14 cellular contexts compared by ENCODE assay signal in the genomic region with DNA sequence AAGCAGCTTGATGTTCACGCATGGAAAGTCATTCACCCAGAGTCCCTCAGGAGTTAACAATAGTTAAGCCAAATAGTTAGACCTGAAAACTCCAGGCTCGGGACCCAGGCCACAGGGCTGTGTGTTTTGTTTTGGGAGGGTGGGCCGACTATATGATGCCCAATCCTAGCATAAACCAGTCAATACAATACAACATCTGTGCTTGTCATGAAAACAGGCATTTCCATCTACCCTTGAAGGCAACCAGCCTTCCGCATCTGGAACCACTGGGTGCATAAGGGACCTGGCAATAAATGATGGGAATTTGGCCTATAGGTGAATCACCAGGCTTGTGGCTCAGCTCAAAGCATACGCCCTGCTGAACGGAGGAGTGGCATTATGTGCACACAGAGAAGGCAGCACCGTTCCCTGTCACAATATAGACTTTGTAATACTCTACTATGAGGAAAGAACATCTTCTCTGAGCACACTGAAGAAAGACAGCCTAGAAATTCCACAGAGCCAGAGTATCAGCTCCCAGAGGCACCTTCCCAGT.
DNase-seq lines count a peak whose midpoint lies in the region; ATAC-seq, FAIRE-seq and TF ChIP-seq lines count a peak whose summit lies in the region.
"Had no signal": no experiment of that assay in that cellular context is flagged by ENCODE, and none has a peak within 500 bp of the region (broad histone marks: within the 10 kb centered on the region; RNA-seq: fewer than 3 reads in every experiment).

No MANE protein-coding gene starts in this region.

- H3K4me1 Mint-ChIP-seq in activated CD4-positive, alpha-beta T cell treated with anti-CD3 and anti-CD28 coated beads for 36 hours: peaks cover 80% of the 10 kb centered on the region

- H3K4me2 ChIP-seq in fibroblast of lung (ENCODE audit: extremely low read depth, insufficient read depth, low read length): peak overlapping the region; percentile 66

- TF ChIP-seq CTCF in fibroblast of lung (conservative IDR thresholded peaks at IDR 0.05 in 1 of 2, IDR thresholded peaks at IDR 0.05 in 1 of 2; ENCODE audit: low read depth in 1 of 2, low read length in 2 of 2): no peak

- no peaks in the 10 kb centered on the region for H3K79me2 ChIP-seq in fibroblast of lung (ENCODE audit: control insufficient read depth, insufficient read depth, low read length)

- no peak for DNase-seq in activated CD4-positive, alpha-beta T cell treated with anti-CD3 and anti-CD28 coated beads for 36 hours
- no peak for DNase-seq in activated CD4-positive, alpha-beta T cell treated with anti-CD3 and anti-CD28 coated beads, Interleukin-2, amount 50 U/mL, for 4 hours
- peak; percentile 75 for DNase-seq in SW480 (ENCODE audit: low spot score)
- peak; percentile 56 to 62 for DNase-seq in fibroblast of lung (ENCODE audit: low read depth in 2 of 2)
- DNase-seq in small intestine: peak; percentile 56
- DNase-seq in COLO668 (lab: John Stamatoyannopoulos, UW; ENCODE audit: unreplicated experiment): no peak
- DNase-seq: activated CD4-positive, CD25-positive, alpha-beta regulatory T cell; heart right ventricle; KG1; stimulated activated CD4-positive, alpha-beta T cell treated with anti-CD3 and anti-CD28 coated beads, Interleukin-2, amount 100 ng/mL, for 24 hours; tibial artery had no signal

- intact Hi-C loops in activated CD4-positive, alpha-beta T cell treated with anti-CD3 and anti-CD28 coated beads for 36 hours (cut with DNase I, micrococcal nuclease): loop anchor here (1.0 to 5.0 kb wide), 2 partner anchors 79 to 109 kb away; no protein-coding TSS in a partner anchor

- H3K9me3 ChIP-seq in fibroblast of lung (ENCODE audit: control insufficient read depth, insufficient read depth, low read depth, low read length): no peaks in the 10 kb centered on the region
- no peaks in the 10 kb centered on the region for H3K9me3 ChIP-seq in small intestine (ENCODE audit: control insufficient read depth, low read depth)
- H3K9me3 ChIP-seq: heart right ventricle, tibial artery had no signal

- H3K9ac ChIP-seq in fibroblast of lung (ENCODE audit: insufficient read depth, low read length): no peak overlapping the region

- H3K4me1 ChIP-seq in fibroblast of lung (ENCODE audit: control insufficient read depth, extremely low read depth, insufficient read depth, low read length) (peaks cover 19% of the 10 kb centered on the region), small intestine (ENCODE audit: control insufficient read depth in 2 of 2, insufficient read depth in 1 of 2, low read depth in 1 of 2, low read length in 1 of 2) (peaks cover 3 to 11% of the 10 kb centered on the region in 2 donors)

- H3K4me3 Mint-ChIP-seq in activated CD4-positive, alpha-beta T cell treated with anti-CD3 and anti-CD28 coated beads for 36 hours: no peak overlapping the region
- H3K4me3 Mint-ChIP-seq: nephron had no signal

- H3K36me3 ChIP-seq in fibroblast of lung (ENCODE audit: control insufficient read depth, insufficient read depth, low read length) (no peaks in the 10 kb centered on the region), small intestine (ENCODE audit: control insufficient read depth in 2 of 2, insufficient read depth in 2 of 2, low read length in 2 of 2) (no peaks in the 10 kb centered on the region)
- H3K36me3 ChIP-seq: heart right ventricle, tibial artery had no signal

- no peaks in the 10 kb centered on the region for H4K20me1 ChIP-seq in fibroblast of lung (ENCODE audit: control insufficient read depth, extremely low read depth, insufficient read depth, low read length)

- no peaks in the 10 kb centered on the region for H3K27me3 Mint-ChIP-seq in activated CD4-positive, alpha-beta T cell treated with anti-CD3 and anti-CD28 coated beads for 36 hours

- H2AFZ ChIP-seq in fibroblast of lung (ENCODE audit: low read length): no peak overlapping the region

- no peak for ATAC-seq in activated CD4-positive, alpha-beta T cell treated with anti-CD3 and anti-CD28 coated beads for 36 hours
- ATAC-seq in GM18502 (IDR thresholded peaks at IDR 0.05; ENCODE audit: poor library complexity, unreplicated experiment): no peak
- ATAC-seq in HG03045 (IDR thresholded peaks at IDR 0.05; ENCODE audit: unreplicated experiment): no peak
- ATAC-seq: heart right ventricle had no signal

- POLR2A ChIA-PET in activated CD4-positive, alpha-beta T cell treated with anti-CD3 and anti-CD28 coated beads for 36 hours (lab: Charles Lee): no interaction called here

- peak overlapping the region; percentile 40 for H3K27ac Mint-ChIP-seq in activated CD4-positive, alpha-beta T cell treated with anti-CD3 and anti-CD28 coated beads for 36 hours
- H3K27ac Mint-ChIP-seq: nephron had no signal

- H3K27me3 ChIP-seq in fibroblast of lung (ENCODE audit: control insufficient read depth, insufficient read depth, low read length) (no peaks in the 10 kb centered on the region), small intestine (ENCODE audit: control insufficient read depth in 2 of 2, insufficient read depth in 2 of 2, low read length in 2 of 2) (no peaks in the 10 kb centered on the region)
- H3K27me3 ChIP-seq: heart right ventricle, tibial artery had no signal

- FAIRE-seq in small intestine (lab: Jason Lieb, UNC): no peak

- H3K27ac ChIP-seq in fibroblast of lung (ENCODE audit: insufficient read depth, low read length): peak overlapping the region; percentile 54
- H3K27ac ChIP-seq in small intestine (ENCODE audit: low read depth in 1 of 2, low read length in 1 of 2): peak overlapping the region in 1 of 2 donors; percentile 47
- H3K27ac ChIP-seq: heart right ventricle, tibial artery had no signal

- H3K9me3 Mint-ChIP-seq in activated CD4-positive, alpha-beta T cell treated with anti-CD3 and anti-CD28 coated beads for 36 hours (ENCODE audit: low read depth): no peaks in the 10 kb centered on the region

- CTCF ChIA-PET in activated CD4-positive, alpha-beta T cell treated with anti-CD3 and anti-CD28 coated beads for 36 hours (lab: Charles Lee): no interaction called here

- WGBS in small intestine, 3 donors: 60 to 71% (median 67%) methylated on average over 7 of the region's 7 CpGs

- H3K4me3 ChIP-seq in fibroblast of lung (replicated peaks in 1 of 4; ENCODE audit: control extremely low read depth in 1 of 4, insufficient read depth in 1 of 4, low read depth in 3 of 4, low read length in 4 of 4) (no peak overlapping the region), small intestine (ENCODE audit: low read depth in 1 of 2, low read length in 2 of 2) (no peak overlapping the region)
- H3K4me3 ChIP-seq: heart right ventricle, tibial artery had no signal

- H3K36me3 Mint-ChIP-seq in activated CD4-positive, alpha-beta T cell treated with anti-CD3 and anti-CD28 coated beads for 36 hours (ENCODE audit: low read depth): peaks cover 12% of the 10 kb centered on the region

Comparison
In these comparisons a context has a peak if more than half of its experiments do, and no peak if none do; other contexts are left out.
1. DNase-seq: peak in SW480 (single experiment), fibroblast of lung (2 of 2) and small intestine (single experiment); none in activated CD4-positive, alpha-beta T cell treated with anti-CD3 and anti-CD28 coated beads for 36 hours (single experiment), activated CD4-positive, alpha-beta T cell treated with anti-CD3 and anti-CD28 coated beads, Interleukin-2, amount 50 U/mL, for 4 hours (0 of 2) and COLO668 (single experiment).